In genomic region chr1:112911506-112911905, GRCh38 we compare ENCODE assay signal across 22 cellular contexts.
"Had no signal": no experiment of that assay in that cellular context is flagged by ENCODE, and none has a peak within 500 bp of the region (broad histone marks: within the 10 kb centered on the region; RNA-seq: fewer than 3 reads in every experiment).

No MANE protein-coding gene starts in this region.

- H3K9me3 ChIP-seq: colonic mucosa, gastroesophageal sphincter, left ventricle myocardium inferior, neutrophil, right lobe of liver, thoracic aorta, uterus had no signal

- FAIRE-seq: bronchial epithelial cell had no signal

- H3K79me2 ChIP-seq: hepatocyte had no signal

- H3K4me1 ChIP-seq: colonic mucosa, gastroesophageal sphincter, right lobe of liver, uterus had no signal

- H3K36me3 ChIP-seq: colonic mucosa, neutrophil, thoracic aorta, uterus had no signal

- H3K27ac ChIP-seq: colonic mucosa, gastroesophageal sphincter, hepatocyte, left ventricle myocardium inferior, neutrophil, right lobe of liver, thoracic aorta, uterus had no signal

- H3K27me3 ChIP-seq: colonic mucosa, gastroesophageal sphincter, hepatocyte, neutrophil, right lobe of liver, uterus had no signal

- H2AFZ ChIP-seq: hepatocyte had no signal

- H3K4me2 ChIP-seq: hepatocyte had no signal

- H3K4me3 ChIP-seq: colonic mucosa, gastroesophageal sphincter, hepatocyte, left ventricle myocardium inferior, lung, right lobe of liver, thoracic aorta, uterus had no signal

- DNase-seq: activated CD4-positive, alpha-beta T cell treated with anti-CD3 and anti-CD28 coated beads for 36 hours; activated CD4-positive, CD25-positive, alpha-beta regulatory T cell; activated CD8-positive, alpha-beta memory T cell treated with anti-CD3 and anti-CD28 coated beads, Interleukin-2, amount 10 ng/mL, durations not matched to agents 7 days and 5 days; activated CD8-positive, alpha-beta T cell treated with anti-CD3 and anti-CD28 coated beads, Interleukin-2, amount 10 ng/mL, durations not matched to agents 7 days and 5 days; activated naive CD4-positive, alpha-beta T cell; activated T-cell treated with anti-CD3 and anti-CD28 coated beads, Interleukin-2, amount 50 U/mL, for 72 hours; anterior cingulate cortex; cerebellar nuclear complex; colonic mucosa; effector memory CD4-positive, alpha-beta T cell; islet precursor cell; left ventricle myocardium inferior; right lobe of liver; stimulated activated CD4-positive, alpha-beta T cell treated with anti-CD3 and anti-CD28 coated beads, Interleukin-2, amount 100 ng/mL, for 48 hours; T-helper 1 cell; uterus had no signal
